ENCODE assay signal across 29 cellular contexts in genomic region chr17:67198131-67198530, GRCh38.
"Had no signal": no experiment of that assay in that cellular context is flagged by ENCODE, and none has a peak within 500 bp of the region (broad histone marks: within the 10 kb centered on the region; RNA-seq: fewer than 3 reads in every experiment).

No MANE protein-coding gene starts in this region.

- H3K36me3 ChIP-seq: uterus had no signal

- H3K27me3 ChIP-seq: gastroesophageal sphincter, heart right ventricle, left lung, neutrophil, pancreas, suprapubic skin, transverse colon, upper lobe of right lung, uterus had no signal

- H3K4me1 ChIP-seq: heart right ventricle, left lung, pancreas, suprapubic skin, transverse colon, upper lobe of right lung, uterus had no signal

- H3K27ac ChIP-seq: epithelial cell of prostate, gastroesophageal sphincter, heart right ventricle, left lung, neutrophil, pancreas, suprapubic skin, transverse colon, upper lobe of right lung, uterus had no signal

- H3K4me2 ChIP-seq: smooth muscle cell had no signal

- H3K4me3 Mint-ChIP-seq: dendritic cell treated with granulocyte-macrophage colony-stimulating factor and Interleukin-4, amounts not matched to agents 40 ng/mL and 50 ng/mL, for 4 days; endodermal cell; mesothelial cell of epicardium; naive B cell; natural killer cell treated with Interleukin-12 subunit alpha and Interleukin-12 subunit beta and Interleukin-15 and Interleukin-18, amount 100 ng/mL, for 72 hours; neural crest cell; stimulated activated naive CD8-positive, alpha-beta T cell treated with anti-CD3 and anti-CD28 coated beads, Interleukin-15, amount 100 ng/mL, for 72 hours had no signal

- H3K27me3 Mint-ChIP-seq: dendritic cell treated with granulocyte-macrophage colony-stimulating factor and Interleukin-4, amounts not matched to agents 40 ng/mL and 50 ng/mL, for 4 days; naive B cell; natural killer cell treated with Interleukin-12 subunit alpha and Interleukin-12 subunit beta and Interleukin-15 and Interleukin-18, amount 100 ng/mL, for 72 hours; stimulated activated naive CD8-positive, alpha-beta T cell treated with anti-CD3 and anti-CD28 coated beads, Interleukin-15, amount 100 ng/mL, for 72 hours had no signal

- H3K4me1 Mint-ChIP-seq: neural crest cell had no signal

- H3K9me3 ChIP-seq: gastroesophageal sphincter, heart right ventricle, left lung, mucosa of descending colon, neutrophil, pancreas, suprapubic skin, transverse colon, upper lobe of right lung, uterus had no signal

- DNase-seq: effector CD8-positive, alpha-beta T cell; endodermal cell; foreskin fibroblast; heart right ventricle; hippocampal formation; left cardiac atrium; left lung; mesenchymal stem cell; mucosa of descending colon; naive B cell; pancreas; stimulated activated CD4-positive, alpha-beta T cell treated with anti-CD3 and anti-CD28 coated beads, Interleukin-12 subunit alpha, Interleukin-12 subunit beta, amount 100 ng/mL, for 4 hours; stimulated activated CD4-positive, alpha-beta T cell treated with anti-CD3 and anti-CD28 coated beads, Interleukin-1b, Interleukin-23, amount 100 ng/mL, for 48 hours; stimulated activated CD4-positive, alpha-beta T cell treated with anti-CD3 and anti-CD28 coated beads, Interleukin-4, amount 100 ng/mL, for 1 hour; stimulated activated CD8-positive, alpha-beta memory T cell treated with anti-CD3 and anti-CD28 coated beads, Interleukin-4, amount 100 ng/mL, for 48 hours; stimulated activated naive CD4-positive, alpha-beta T cell; stimulated activated naive CD8-positive, alpha-beta T cell treated with anti-CD3 and anti-CD28 coated beads, Interleukin-15, amount 100 ng/mL, for 72 hours; transverse colon; upper lobe of right lung; uterus had no signal

- H3K27ac Mint-ChIP-seq: dendritic cell treated with granulocyte-macrophage colony-stimulating factor and Interleukin-4, amounts not matched to agents 40 ng/mL and 50 ng/mL, for 4 days; endodermal cell; mesothelial cell of epicardium; stimulated activated naive CD8-positive, alpha-beta T cell treated with anti-CD3 and anti-CD28 coated beads, Interleukin-15, amount 100 ng/mL, for 72 hours had no signal

- H3K4me3 ChIP-seq: gastroesophageal sphincter, heart right ventricle, left lung, mucosa of descending colon, pancreas, smooth muscle cell, suprapubic skin, transverse colon, upper lobe of right lung, uterus had no signal

- H3K9me3 Mint-ChIP-seq: dendritic cell treated with granulocyte-macrophage colony-stimulating factor and Interleukin-4, amounts not matched to agents 40 ng/mL and 50 ng/mL, for 4 days; mesothelial cell of epicardium; naive B cell; neural crest cell had no signal
